In genomic region chr7:108570146-108570755, GRCh38 we compare ENCODE assay signal across 8 cellular contexts. TPM values are rescaled to one million over a fixed set of nuclear protein-coding genes. Genes with fewer than 3 reads are reported as not detected.
DNase-seq lines count a peak whose midpoint lies in the region; ATAC-seq and TF ChIP-seq lines count a peak whose summit lies in the region.

No MANE protein-coding gene starts in this region.

- peak in 1 of 2 donors; percentile 8 for TF ChIP-seq POLR2A in sigmoid colon (IDR thresholded peaks at IDR 0.05)

- DNase-seq in DMS79 (lab: John Stamatoyannopoulos, UW) (peak; percentile 55), KBM-7 (peak; percentile 69), ascending aorta (ENCODE audit: low spot score in 2 of 2) (peak; percentile 18 to 75), iPS DF 6.9 (ENCODE audit: low read depth, low spot score) (no peak), sigmoid colon (peak; percentile 68), GDM1 (lab: John Stamatoyannopoulos, UW) (no peak)

- no peak for TF ChIP-seq CTCF in ascending aorta (IDR thresholded peaks at IDR 0.05)
- TF ChIP-seq CTCF in sigmoid colon (IDR thresholded peaks at IDR 0.05) = no peak

- peaks cover 0 to 2% of the 10 kb centered on the region in 2 donors for H3K9me3 ChIP-seq in ascending aorta
- H3K9me3 ChIP-seq in iPS DF 6.9 (ENCODE audit: control insufficient read depth, insufficient read depth, low read length) = no peaks in the 10 kb centered on the region
- H3K9me3 ChIP-seq in sigmoid colon = no peaks in the 10 kb centered on the region

- H3K27me3 ChIP-seq in ascending aorta (no peaks in the 10 kb centered on the region), iPS DF 6.9 (ENCODE audit: control insufficient read depth, insufficient read depth, low read length) (no peaks in the 10 kb centered on the region), sigmoid colon (no peaks in the 10 kb centered on the region)

- no peak for TF ChIP-seq EP300 in sigmoid colon (IDR thresholded peaks at IDR 0.05)

- no CpG with 5 or more reads among the region's 36 CpGs for WGBS in iPS DF 6.9 (ENCODE audit: insufficient coverage, insufficient read length)
- WGBS in sigmoid colon, 2 donors = 0% methylated on average over 36 of the region's 36 CpGs

- H3K36me3 ChIP-seq in ascending aorta (peaks cover 10 to 30% of the 10 kb centered on the region in 2 donors), iPS DF 6.9 (ENCODE audit: control insufficient read depth, insufficient read depth, low read length) (no peaks in the 10 kb centered on the region), sigmoid colon (peaks cover 0 to 26% (median 2%) of the 10 kb centered on the region in 4 donors)

- intact Hi-C loops in ascending aorta (cut with DNase I) (no loop called here), sigmoid colon (cut with DNase I) (no loop called here)

- H3K27ac ChIP-seq in ascending aorta (peak overlapping the region; percentile 98), iPS DF 6.9 (ENCODE audit: low read length) (no peak overlapping the region), sigmoid colon (peak overlapping the region; percentile 97 to 99 (median 98))

- H3K4me3 ChIP-seq in ascending aorta (peak overlapping the region; percentile 77 to 87), iPS DF 6.9 (ENCODE audit: low read length) (peak overlapping the region; percentile 63), sigmoid colon (peak overlapping the region; percentile 79 to 90 (median 84))

- in situ Hi-C loops in KBM-7 (cut with MboI; ENCODE audit: low pct_unique_long_range_greater_than_20kb, low sequenced_read_pairs) = no loop called here

- H3K4me1 ChIP-seq in ascending aorta (peaks cover 4 to 11% of the 10 kb centered on the region in 2 donors), iPS DF 6.9 (ENCODE audit: control insufficient read depth, insufficient read depth, low read length) (no peaks in the 10 kb centered on the region; the same call in 1 of the 2 replicates), sigmoid colon (peaks cover 0 to 37% (median 26%) of the 10 kb centered on the region in 4 donors)

- ATAC-seq in GM21717 (IDR thresholded peaks at IDR 0.05; ENCODE audit: unreplicated experiment) = peak; percentile 35
- peak; percentile 57 for ATAC-seq in SK-N-SH treated with all-trans-retinoic acid at 6 μM for 48 hours

TF ChIP-seq in SK-N-SH treated with all-trans-retinoic acid at 6 μM for 48 hours, 23 proteins besides CTCF, POLR2A, EP300 and RAD21:
- TF ChIP-seq TCF4 (CRISPR knock-in tag; IDR thresholded peaks at IDR 0.05; ENCODE audit: borderline replicate concordance) (no peak), ISL1 (CRISPR knock-in tag; IDR thresholded peaks at IDR 0.05) (no peak), ZFP30 (CRISPR knock-in tag; IDR thresholded peaks at IDR 0.05) (no peak), OSR1 (CRISPR knock-in tag; IDR thresholded peaks at IDR 0.05) (no peak), ZNF565 (CRISPR knock-in tag; conservative IDR thresholded peaks at IDR 0.05; ENCODE audit: low read depth) (no peak), ZC3H10 (CRISPR knock-in tag; IDR thresholded peaks at IDR 0.05) (no peak), ZNF8 (CRISPR knock-in tag; IDR thresholded peaks at IDR 0.05) (no peak), RARB (CRISPR knock-in tag; IDR thresholded peaks at IDR 0.05) (no peak), ZFP3 (CRISPR knock-in tag; IDR thresholded peaks at IDR 0.05) (no peak), GLIS3 (CRISPR knock-in tag; IDR thresholded peaks at IDR 0.05) (no peak), SNAI2 (CRISPR knock-in tag; IDR thresholded peaks at IDR 0.05) (no peak), CSDC2 (CRISPR knock-in tag; IDR thresholded peaks at IDR 0.05) (no peak), BACH2 (CRISPR knock-in tag; IDR thresholded peaks at IDR 0.05; ENCODE audit: borderline replicate concordance) (no peak), ZNF70 (CRISPR knock-in tag; IDR thresholded peaks at IDR 0.05) (no peak)
- TF ChIP-seq, protein P1, sequence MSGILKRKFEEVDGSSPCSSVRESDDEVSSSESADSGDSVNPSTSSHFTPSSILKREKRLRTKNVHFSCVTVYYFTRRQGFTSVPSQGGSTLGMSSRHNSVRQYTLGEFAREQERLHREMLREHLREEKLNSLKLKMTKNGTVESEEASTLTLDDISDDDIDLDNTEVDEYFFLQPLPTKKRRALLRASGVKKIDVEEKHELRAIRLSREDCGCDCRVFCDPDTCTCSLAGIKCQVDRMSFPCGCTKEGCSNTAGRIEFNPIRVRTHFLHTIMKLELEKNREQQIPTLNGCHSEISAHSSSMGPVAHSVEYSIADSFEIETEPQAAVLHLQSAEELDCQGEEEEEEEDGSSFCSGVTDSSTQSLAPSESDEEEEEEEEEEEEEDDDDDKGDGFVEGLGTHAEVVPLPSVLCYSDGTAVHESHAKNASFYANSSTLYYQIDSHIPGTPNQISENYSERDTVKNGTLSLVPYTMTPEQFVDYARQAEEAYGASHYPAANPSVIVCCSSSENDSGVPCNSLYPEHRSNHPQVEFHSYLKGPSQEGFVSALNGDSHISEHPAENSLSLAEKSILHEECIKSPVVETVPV (CRISPR knock-in tag; IDR thresholded peaks at IDR 0.05) = no peak
- TF ChIP-seq, protein P2, sequence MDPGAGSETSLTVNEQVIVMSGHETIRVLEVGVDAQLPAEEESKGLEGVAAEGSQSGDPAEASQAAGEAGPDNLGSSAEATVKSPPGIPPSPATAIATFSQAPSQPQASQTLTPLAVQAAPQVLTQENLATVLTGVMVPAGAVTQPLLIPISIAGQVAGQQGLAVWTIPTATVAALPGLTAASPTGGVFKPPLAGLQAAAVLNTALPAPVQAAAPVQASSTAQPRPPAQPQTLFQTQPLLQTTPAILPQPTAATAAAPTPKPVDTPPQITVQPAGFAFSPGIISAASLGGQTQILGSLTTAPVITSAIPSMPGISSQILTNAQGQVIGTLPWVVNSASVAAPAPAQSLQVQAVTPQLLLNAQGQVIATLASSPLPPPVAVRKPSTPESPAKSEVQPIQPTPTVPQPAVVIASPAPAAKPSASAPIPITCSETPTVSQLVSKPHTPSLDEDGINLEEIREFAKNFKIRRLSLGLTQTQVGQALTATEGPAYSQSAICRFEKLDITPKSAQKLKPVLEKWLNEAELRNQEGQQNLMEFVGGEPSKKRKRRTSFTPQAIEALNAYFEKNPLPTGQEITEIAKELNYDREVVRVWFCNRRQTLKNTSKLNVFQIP (CRISPR knock-in tag; IDR thresholded peaks at IDR 0.05; ENCODE audit: borderline replicate concordance, low read depth) = no peak
- TF ChIP-seq, protein P3, sequence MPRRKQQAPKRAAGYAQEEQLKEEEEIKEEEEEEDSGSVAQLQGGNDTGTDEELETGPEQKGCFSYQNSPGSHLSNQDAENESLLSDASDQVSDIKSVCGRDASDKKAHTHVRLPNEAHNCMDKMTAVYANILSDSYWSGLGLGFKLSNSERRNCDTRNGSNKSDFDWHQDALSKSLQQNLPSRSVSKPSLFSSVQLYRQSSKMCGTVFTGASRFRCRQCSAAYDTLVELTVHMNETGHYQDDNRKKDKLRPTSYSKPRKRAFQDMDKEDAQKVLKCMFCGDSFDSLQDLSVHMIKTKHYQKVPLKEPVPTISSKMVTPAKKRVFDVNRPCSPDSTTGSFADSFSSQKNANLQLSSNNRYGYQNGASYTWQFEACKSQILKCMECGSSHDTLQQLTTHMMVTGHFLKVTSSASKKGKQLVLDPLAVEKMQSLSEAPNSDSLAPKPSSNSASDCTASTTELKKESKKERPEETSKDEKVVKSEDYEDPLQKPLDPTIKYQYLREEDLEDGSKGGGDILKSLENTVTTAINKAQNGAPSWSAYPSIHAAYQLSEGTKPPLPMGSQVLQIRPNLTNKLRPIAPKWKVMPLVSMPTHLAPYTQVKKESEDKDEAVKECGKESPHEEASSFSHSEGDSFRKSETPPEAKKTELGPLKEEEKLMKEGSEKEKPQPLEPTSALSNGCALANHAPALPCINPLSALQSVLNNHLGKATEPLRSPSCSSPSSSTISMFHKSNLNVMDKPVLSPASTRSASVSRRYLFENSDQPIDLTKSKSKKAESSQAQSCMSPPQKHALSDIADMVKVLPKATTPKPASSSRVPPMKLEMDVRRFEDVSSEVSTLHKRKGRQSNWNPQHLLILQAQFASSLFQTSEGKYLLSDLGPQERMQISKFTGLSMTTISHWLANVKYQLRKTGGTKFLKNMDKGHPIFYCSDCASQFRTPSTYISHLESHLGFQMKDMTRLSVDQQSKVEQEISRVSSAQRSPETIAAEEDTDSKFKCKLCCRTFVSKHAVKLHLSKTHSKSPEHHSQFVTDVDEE (CRISPR knock-in tag; IDR thresholded peaks at IDR 0.05) = no peak

RNA-seq across cellular contexts. Expression of gene DNAJB9, which starts 0.6 kb away (rescaled TPM):
- total RNA-seq in ascending aorta (7.5 TPM), sigmoid colon (10 to 100 TPM; 17.2 to 44.3 (median 33.4) TPM)
- 1 to 10 TPM; 7.8 to 9.6 (median 7.9) TPM for polyA plus RNA-seq in sigmoid colon

RNA-seq across cellular contexts. Expression of gene THAP5, which starts 0.7 kb away (rescaled TPM):
- total RNA-seq in ascending aorta (18.1 TPM), sigmoid colon (10 to 100 TPM; 28.5 to 37.1 (median 31.5) TPM)
- polyA plus RNA-seq in sigmoid colon = 10 to 100 TPM in 1 of 3 donors, 1 to 10 TPM in 2; 9.6 to 12.7 (median 9.7) TPM

RNA-seq across cellular contexts. Expression of gene PNPLA8, which starts 44.3 kb away (rescaled TPM):
- total RNA-seq in ascending aorta (4.4 TPM), sigmoid colon (10 to 100 TPM; 26.3 to 42.9 (median 35.5) TPM)
- polyA plus RNA-seq in sigmoid colon = 10 to 100 TPM; 12.0 to 19.4 (median 15.0) TPM

Comparison
In these comparisons a context has a peak if more than half of its experiments do, and no peak if none do; other contexts are left out.
1. DNase-seq: peak in DMS79 (single experiment), KBM-7 (single experiment), ascending aorta (2 of 2) and sigmoid colon (single experiment); none in iPS DF 6.9 (single experiment) and GDM1 (single experiment).
2. Peak in every context shown above with its lines, with median percentiles within 50 percentile points of each other: H3K4me3 ChIP-seq.